ENCODE assay signal across 24 cellular contexts in the genomic region with DNA sequence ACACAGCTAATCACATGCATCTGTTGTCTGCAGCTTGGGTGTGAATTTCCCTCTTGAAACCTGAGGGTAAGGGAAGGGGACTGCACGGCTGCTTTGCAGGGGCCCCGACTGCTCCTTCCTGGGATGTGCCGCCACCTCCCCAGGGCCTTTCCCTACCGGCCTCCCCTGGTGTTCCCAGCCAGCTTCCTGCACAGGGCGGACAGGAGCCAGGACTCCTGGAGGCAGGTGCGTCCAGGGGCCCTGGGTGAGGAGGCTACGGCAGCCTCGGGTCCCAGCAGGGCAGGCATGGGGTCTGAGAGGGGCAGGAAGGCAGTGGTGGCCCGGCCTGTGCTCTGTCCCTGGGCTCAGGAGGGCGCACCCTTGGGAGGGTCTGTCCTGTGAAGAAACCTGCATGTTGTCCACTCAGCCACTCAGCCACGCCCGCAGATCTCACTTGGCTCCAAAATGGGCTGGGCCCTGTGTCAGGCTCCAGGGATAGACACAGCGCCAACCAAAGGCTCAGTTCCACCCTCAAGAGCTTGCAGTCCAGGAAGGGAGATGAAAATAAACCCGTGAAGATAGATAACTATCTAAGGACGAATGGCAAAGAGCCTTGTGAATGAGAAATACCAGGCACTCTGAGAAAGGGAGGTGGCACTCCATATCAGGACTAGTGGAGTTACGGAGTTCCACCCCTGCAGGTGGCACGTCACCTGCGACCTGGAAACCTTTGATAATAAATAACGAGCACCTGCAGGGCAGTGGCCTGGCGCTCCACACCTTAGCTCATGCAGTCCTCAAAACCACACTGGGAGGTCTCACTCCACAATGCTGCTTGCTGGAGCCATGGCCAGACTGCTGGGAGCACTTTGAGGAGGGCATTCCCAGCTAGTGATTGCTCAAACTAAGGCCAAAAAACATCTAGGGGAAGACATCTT.
"Had no signal": no experiment of that assay in that cellular context is flagged by ENCODE, and none has a peak within 500 bp of the region (broad histone marks: within the 10 kb centered on the region; RNA-seq: fewer than 3 reads in every experiment).

No MANE protein-coding gene starts in this region.

- H3K27me3 ChIP-seq: esophagus squamous epithelium, right atrium auricular region, testis, transverse colon, uterus had no signal

- H3K9me3 ChIP-seq: esophagus squamous epithelium, right atrium auricular region, testis, transverse colon, uterus had no signal

- H3K4me1 ChIP-seq: esophagus squamous epithelium, right atrium auricular region, testis, uterus had no signal

- ATAC-seq: activated CD8-positive, alpha-beta memory T cell treated with anti-CD3 and anti-CD28 coated beads, Interleukin-2, amount 10 ng/mL, durations not matched to agents 7 days and 5 days; activated CD8-positive, alpha-beta T cell treated with anti-CD3 and anti-CD28 coated beads, Interleukin-2, amount 10 ng/mL, durations not matched to agents 7 days and 5 days; left ventricle myocardium superior; naive thymus-derived CD4-positive, alpha-beta T cell; stimulated activated naive B cell treated with anti-CD40 and anti-IgM and Interleukin-4, amounts not matched to agents 10 μg/mL and 1 μg/mL and 100 μg/mL, for 72 hours had no signal

- H3K27ac ChIP-seq: epithelial cell of prostate, esophagus squamous epithelium, right atrium auricular region, testis, transverse colon, uterus had no signal

- H3K36me3 ChIP-seq: esophagus squamous epithelium, right atrium auricular region, transverse colon, uterus had no signal

- DNase-seq: activated B cell treated with CpG ODN at 0.5 μM for 24 hours; activated CD8-positive, alpha-beta memory T cell treated with anti-CD3 and anti-CD28 coated beads, Interleukin-2, amount 10 ng/mL, durations not matched to agents 7 days and 5 days; activated CD8-positive, alpha-beta T cell treated with anti-CD3 and anti-CD28 coated beads, Interleukin-2, amount 10 ng/mL, durations not matched to agents 7 days and 5 days; activated T-cell treated with anti-CD3 and anti-CD28 coated beads, Interleukin-2, amount 50 U/mL, for 48 hours; anterior cingulate cortex; dermis blood vessel endothelial cell; effector CD4-positive, alpha-beta T cell; esophagus squamous epithelium; foreskin melanocyte; glutamatergic neuron; left ventricle myocardium superior; naive thymus-derived CD4-positive, alpha-beta T cell; occipital lobe; stimulated activated CD4-positive, alpha-beta T cell treated with anti-CD3 and anti-CD28 coated beads, Interleukin-1b, Interleukin-23, amount 100 ng/mL, for 48 hours; stimulated activated CD4-positive, alpha-beta T cell treated with anti-CD3 and anti-CD28 coated beads, Interleukin-4, amount 100 ng/mL, for 4 hours; stimulated activated CD8-positive, alpha-beta memory T cell treated with anti-CD3 and anti-CD28 coated beads, Interleukin-4, amount 100 ng/mL, for 48 hours; stimulated activated naive B cell treated with anti-CD40 and anti-IgM and Interleukin-4, amounts not matched to agents 10 μg/mL and 1 μg/mL and 100 μg/mL, for 72 hours; T-helper 2 cell; testis; transverse colon; uterus had no signal

- H3K4me3 ChIP-seq: esophagus squamous epithelium, right atrium auricular region, smooth muscle cell, testis, transverse colon, uterus had no signal

- H3K4me2 ChIP-seq: smooth muscle cell had no signal
